ENCODE assay signal across 1 cellular context in genomic region chr9:124228516-124228915, GRCh38.
A peak's percentile ranks its signal among the peaks of the same experiment; 100 is the strongest.
TF ChIP-seq lines count a peak whose summit lies in the region.

No MANE protein-coding gene starts in this region.

TF ChIP-seq in K562, 482 proteins besides CTCF, POLR2A, EP300 and RAD21 (continued from another document):
- TF ChIP-seq, protein P1, sequence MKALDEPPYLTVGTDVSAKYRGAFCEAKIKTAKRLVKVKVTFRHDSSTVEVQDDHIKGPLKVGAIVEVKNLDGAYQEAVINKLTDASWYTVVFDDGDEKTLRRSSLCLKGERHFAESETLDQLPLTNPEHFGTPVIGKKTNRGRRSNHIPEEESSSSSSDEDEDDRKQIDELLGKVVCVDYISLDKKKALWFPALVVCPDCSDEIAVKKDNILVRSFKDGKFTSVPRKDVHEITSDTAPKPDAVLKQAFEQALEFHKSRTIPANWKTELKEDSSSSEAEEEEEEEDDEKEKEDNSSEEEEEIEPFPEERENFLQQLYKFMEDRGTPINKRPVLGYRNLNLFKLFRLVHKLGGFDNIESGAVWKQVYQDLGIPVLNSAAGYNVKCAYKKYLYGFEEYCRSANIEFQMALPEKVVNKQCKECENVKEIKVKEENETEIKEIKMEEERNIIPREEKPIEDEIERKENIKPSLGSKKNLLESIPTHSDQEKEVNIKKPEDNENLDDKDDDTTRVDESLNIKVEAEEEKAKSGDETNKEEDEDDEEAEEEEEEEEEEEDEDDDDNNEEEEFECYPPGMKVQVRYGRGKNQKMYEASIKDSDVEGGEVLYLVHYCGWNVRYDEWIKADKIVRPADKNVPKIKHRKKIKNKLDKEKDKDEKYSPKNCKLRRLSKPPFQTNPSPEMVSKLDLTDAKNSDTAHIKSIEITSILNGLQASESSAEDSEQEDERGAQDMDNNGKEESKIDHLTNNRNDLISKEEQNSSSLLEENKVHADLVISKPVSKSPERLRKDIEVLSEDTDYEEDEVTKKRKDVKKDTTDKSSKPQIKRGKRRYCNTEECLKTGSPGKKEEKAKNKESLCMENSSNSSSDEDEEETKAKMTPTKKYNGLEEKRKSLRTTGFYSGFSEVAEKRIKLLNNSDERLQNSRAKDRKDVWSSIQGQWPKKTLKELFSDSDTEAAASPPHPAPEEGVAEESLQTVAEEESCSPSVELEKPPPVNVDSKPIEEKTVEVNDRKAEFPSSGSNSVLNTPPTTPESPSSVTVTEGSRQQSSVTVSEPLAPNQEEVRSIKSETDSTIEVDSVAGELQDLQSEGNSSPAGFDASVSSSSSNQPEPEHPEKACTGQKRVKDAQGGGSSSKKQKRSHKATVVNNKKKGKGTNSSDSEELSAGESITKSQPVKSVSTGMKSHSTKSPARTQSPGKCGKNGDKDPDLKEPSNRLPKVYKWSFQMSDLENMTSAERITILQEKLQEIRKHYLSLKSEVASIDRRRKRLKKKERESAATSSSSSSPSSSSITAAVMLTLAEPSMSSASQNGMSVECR (CRISPR knock-in tag; IDR thresholded peaks at IDR 0.05): no peak
- TF ChIP-seq LEF1 (IDR thresholded peaks at IDR 0.05): no peak
- peak; percentile 73 for TF ChIP-seq ZNF24 (IDR thresholded peaks at IDR 0.05)
- no peak for TF ChIP-seq STAT5B (CRISPR knock-in tag; IDR thresholded peaks at IDR 0.05)
- no peak for TF ChIP-seq ARNT (IDR thresholded peaks at IDR 0.05)
- no peak for TF ChIP-seq ZNF217 (CRISPR knock-in tag; IDR thresholded peaks at IDR 0.05)
- TF ChIP-seq EWSR1 (IDR thresholded peaks at IDR 0.05; ENCODE audit: borderline replicate concordance, low read depth, partially characterized antibody): no peak
- TF ChIP-seq, protein P2, sequence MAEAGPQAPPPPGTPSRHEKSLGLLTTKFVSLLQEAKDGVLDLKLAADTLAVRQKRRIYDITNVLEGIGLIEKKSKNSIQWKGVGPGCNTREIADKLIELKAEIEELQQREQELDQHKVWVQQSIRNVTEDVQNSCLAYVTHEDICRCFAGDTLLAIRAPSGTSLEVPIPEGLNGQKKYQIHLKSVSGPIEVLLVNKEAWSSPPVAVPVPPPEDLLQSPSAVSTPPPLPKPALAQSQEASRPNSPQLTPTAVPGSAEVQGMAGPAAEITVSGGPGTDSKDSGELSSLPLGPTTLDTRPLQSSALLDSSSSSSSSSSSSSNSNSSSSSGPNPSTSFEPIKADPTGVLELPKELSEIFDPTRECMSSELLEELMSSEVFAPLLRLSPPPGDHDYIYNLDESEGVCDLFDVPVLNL (CRISPR knock-in tag; IDR thresholded peaks at IDR 0.05; ENCODE audit: low read depth): no peak
- TF ChIP-seq GATAD2B (IDR thresholded peaks at IDR 0.05; ENCODE audit: borderline replicate concordance): no peak
- peak; percentile 71 for TF ChIP-seq BCOR (IDR thresholded peaks at IDR 0.05)
- TF ChIP-seq RBM25 (IDR thresholded peaks at IDR 0.05; ENCODE audit: low read depth, low read length, severe bottlenecking): peak; percentile 4
- peak; percentile 63 for TF ChIP-seq ADNP (tag; IDR thresholded peaks at IDR 0.05)
- TF ChIP-seq ZNF121 (CRISPR knock-in tag; conservative IDR thresholded peaks at IDR 0.05): no peak
- no peak for TF ChIP-seq SMARCE1 (IDR thresholded peaks at IDR 0.05)
- TF ChIP-seq BRD4 (IDR thresholded peaks at IDR 0.05): no peak
- TF ChIP-seq MBD2 (IDR thresholded peaks at IDR 0.05; ENCODE audit: borderline replicate concordance, low read depth): no peak
- TF ChIP-seq FOXJ3 (CRISPR knock-in tag; IDR thresholded peaks at IDR 0.05): no peak
- TF ChIP-seq FOXK1 (CRISPR knock-in tag; IDR thresholded peaks at IDR 0.05; ENCODE audit: borderline replicate concordance): no peak
- no peak for TF ChIP-seq MCM3 (IDR thresholded peaks at IDR 0.05)
- TF ChIP-seq KDM1A (IDR thresholded peaks at IDR 0.05): peak; percentile 14 to 30; a peak in 1 of 4 replicates
- TF ChIP-seq CBX2 (IDR thresholded peaks at IDR 0.05; ENCODE audit: insufficient read depth, low read length, poor library complexity, severe bottlenecking): no peak
